In genomic region chr14:100472094-100472455, GRCh38 we compare ENCODE assay signal across 19 cellular contexts.
DNase-seq lines count a peak whose midpoint lies in the region; ATAC-seq and TF ChIP-seq lines count a peak whose summit lies in the region.
"Had no signal": no experiment of that assay in that cellular context is flagged by ENCODE, and none has a peak within 500 bp of the region (broad histone marks: within the 10 kb centered on the region; RNA-seq: fewer than 3 reads in every experiment).

No MANE protein-coding gene starts in this region.

- H3K27ac ChIP-seq in sigmoid colon, result no peak overlapping the region
- H3K27ac ChIP-seq: heart left ventricle, ovary, RWPE1, upper lobe of left lung had no signal

- H3K36me3 Mint-ChIP-seq in osteocyte (ENCODE audit: unreplicated experiment), result peaks cover 11% of the 10 kb centered on the region

- H3K27me3 ChIP-seq in sigmoid colon, result no peaks in the 10 kb centered on the region
- H3K27me3 ChIP-seq: heart left ventricle, ovary, upper lobe of left lung had no signal

- no peak for TF ChIP-seq POLR2A in sigmoid colon (IDR thresholded peaks at IDR 0.05)

- no peaks in the 10 kb centered on the region for H3K4me1 ChIP-seq in sigmoid colon
- H3K4me1 ChIP-seq: heart left ventricle, upper lobe of left lung had no signal

- H3K9me3 Mint-ChIP-seq in osteocyte (ENCODE audit: unreplicated experiment), result no peaks in the 10 kb centered on the region
- H3K9me3 Mint-ChIP-seq: activated CD4-positive, alpha-beta T cell treated with anti-CD3 and anti-CD28 coated beads, Interleukin-2, amount 10 ng/mL, durations not matched to agents 24 days and 14 days; H9; stimulated activated naive CD8-positive, alpha-beta T cell treated with anti-CD3 and anti-CD28 coated beads, Interleukin-15, amount 100 ng/mL, for 72 hours had no signal

- in situ Hi-C loops in G401 (cut with HindIII; ENCODE audit: low sequenced_read_pairs), result no loop called here

- intact Hi-C loops in sigmoid colon (cut with DNase I), result no loop called here

- no peak overlapping the region for H3K4me3 Mint-ChIP-seq in osteocyte (ENCODE audit: unreplicated experiment)
- H3K4me3 Mint-ChIP-seq: activated CD4-positive, alpha-beta T cell treated with anti-CD3 and anti-CD28 coated beads, Interleukin-2, amount 10 ng/mL, durations not matched to agents 24 days and 14 days; H9; stimulated activated naive CD8-positive, alpha-beta T cell treated with anti-CD3 and anti-CD28 coated beads, Interleukin-15, amount 100 ng/mL, for 72 hours had no signal

- H3K4me3 ChIP-seq in sigmoid colon, result no peak overlapping the region
- H3K4me3 ChIP-seq: heart left ventricle, ovary, upper lobe of left lung had no signal

- H3K27ac Mint-ChIP-seq in osteocyte (ENCODE audit: unreplicated experiment), result peak overlapping the region; percentile 71
- H3K27ac Mint-ChIP-seq: activated CD4-positive, alpha-beta T cell treated with anti-CD3 and anti-CD28 coated beads, Interleukin-2, amount 10 ng/mL, durations not matched to agents 24 days and 14 days had no signal

- no peaks in the 10 kb centered on the region for H3K9me3 ChIP-seq in sigmoid colon
- H3K9me3 ChIP-seq: heart left ventricle, ovary, upper lobe of left lung had no signal

- H3K36me3 ChIP-seq in sigmoid colon, result peaks cover 0 to 3% (median 0%) of the 10 kb centered on the region in 4 donors
- H3K36me3 ChIP-seq: ovary had no signal

- TF ChIP-seq EP300 in sigmoid colon (IDR thresholded peaks at IDR 0.05), result no peak

- peaks cover 49% of the 10 kb centered on the region for H3K4me1 Mint-ChIP-seq in osteocyte (ENCODE audit: unreplicated experiment)

- H3K27me3 Mint-ChIP-seq in osteocyte (ENCODE audit: unreplicated experiment), result no peaks in the 10 kb centered on the region
- H3K27me3 Mint-ChIP-seq: activated CD4-positive, alpha-beta T cell treated with anti-CD3 and anti-CD28 coated beads, Interleukin-2, amount 10 ng/mL, durations not matched to agents 24 days and 14 days; stimulated activated naive CD8-positive, alpha-beta T cell treated with anti-CD3 and anti-CD28 coated beads, Interleukin-15, amount 100 ng/mL, for 72 hours had no signal

- TF ChIP-seq CTCF in osteocyte (IDR thresholded peaks at IDR 0.05), result no peak
- no peak for TF ChIP-seq CTCF in sigmoid colon (IDR thresholded peaks at IDR 0.05)

- DNase-seq in DMS53 treated with DMSO at 0.1 percent for 48 hours (lab: John Stamatoyannopoulos, UW; ENCODE audit: unreplicated experiment) (peak; percentile 89), NCI-H187 treated with DMSO at 0.1 percent for 48 hours (lab: John Stamatoyannopoulos, UW) (peak; percentile 68), NCI-H774 (lab: John Stamatoyannopoulos, UW) (peak; percentile 92), osteocyte (ENCODE audit: extremely low spot score, unreplicated experiment) (peak; percentile 81), G401 (ENCODE audit: low spot score) (no peak), sigmoid colon (no peak)
- DNase-seq in NK-92 treated with Interleukin-12 subunit alpha and Interleukin-12 subunit beta, amount 100 ng/mL, for 24 hours (lab: John Stamatoyannopoulos, UW), result no peak
- DNase-seq: activated CD4-positive, alpha-beta T cell treated with anti-CD3 and anti-CD28 coated beads, Interleukin-2, amount 10 ng/mL, durations not matched to agents 24 days and 14 days; effector memory CD4-positive, alpha-beta T cell; H9; heart left ventricle; MV-4-11; NCI-H82; ovary; stimulated activated CD4-positive, alpha-beta T cell treated with anti-CD3 and anti-CD28 coated beads, Interleukin-1b, Interleukin-23, amount 100 ng/mL, for 48 hours; stimulated activated naive CD8-positive, alpha-beta T cell treated with anti-CD3 and anti-CD28 coated beads, Interleukin-15, amount 100 ng/mL, for 72 hours had no signal

- 76 to 86% methylated on average over 7 of the region's 7 CpGs for WGBS in sigmoid colon, 2 donors

- ATAC-seq in GM19463 (IDR thresholded peaks at IDR 0.05; ENCODE audit: unreplicated experiment), result no peak
- ATAC-seq: stimulated activated naive CD8-positive, alpha-beta T cell treated with anti-CD3 and anti-CD28 coated beads, Interleukin-15, amount 100 ng/mL, for 72 hours had no signal

Comparison
In these comparisons a context has a peak if more than half of its experiments do, and no peak if none do; other contexts are left out.
1. DNase-seq: peak in DMS53 treated with DMSO at 0.1 percent for 48 hours (single experiment), NCI-H187 treated with DMSO at 0.1 percent for 48 hours (single experiment), NCI-H774 (single experiment) and osteocyte (single experiment); none in G401 (single experiment), NK-92 treated with Interleukin-12 subunit alpha and Interleukin-12 subunit beta, amount 100 ng/mL, for 24 hours (single experiment) and sigmoid colon (single experiment).